26 cellular contexts compared by ENCODE assay signal in the genomic region with DNA sequence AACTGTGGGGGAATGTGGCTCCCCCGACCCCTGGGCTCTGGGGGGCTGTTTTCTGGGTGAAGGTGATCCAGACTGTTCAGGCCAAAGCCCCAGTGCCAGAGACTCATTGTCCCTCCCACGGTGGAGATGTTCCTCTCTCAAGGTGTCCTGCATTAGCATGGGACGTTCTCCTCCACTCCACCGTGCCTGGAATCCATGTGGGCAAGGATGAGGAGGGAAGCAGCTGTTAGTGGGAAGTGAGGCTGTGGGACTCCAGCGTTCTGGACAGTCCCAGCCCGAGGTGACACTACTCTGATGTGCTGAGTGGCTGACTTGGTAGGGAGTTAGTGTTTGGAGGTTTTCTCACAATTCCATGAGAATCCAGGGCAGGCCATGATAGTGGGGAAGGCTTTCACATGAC. TPM values are rescaled to one million over a fixed set of nuclear protein-coding genes. Genes with fewer than 3 reads are reported as not detected.
DNase-seq lines count a peak whose midpoint lies in the region; FAIRE-seq and TF ChIP-seq lines count a peak whose summit lies in the region.
"Had no signal": no experiment of that assay in that cellular context is flagged by ENCODE, and none has a peak within 500 bp of the region (broad histone marks: within the 10 kb centered on the region; RNA-seq: fewer than 3 reads in every experiment).

No MANE protein-coding gene starts in this region.

- H3K9me3 Mint-ChIP-seq in H9: peaks cover 0 to 8% of the 10 kb centered on the region in 2 experiments; a peak in 1 of 5 replicates

- peaks cover 13 to 19% of the 10 kb centered on the region in 2 experiments for H3K4me1 Mint-ChIP-seq in H9
- H3K4me1 Mint-ChIP-seq: CD4-positive, alpha-beta memory T cell had no signal

- no peak overlapping the region for H3K4ac ChIP-seq in H9 (ENCODE audit: low read depth, low read length)
- H3K4ac ChIP-seq in H1 (replicated peaks; ENCODE audit: insufficient read length, low read depth, low read length): peak overlapping the region; percentile 44
- no peak overlapping the region for H3K4ac ChIP-seq in neuronal stem cell (ENCODE audit: low read length)

- CTCF ChIA-PET in H1 (lab: Charles Lee; ENCODE audit: partially characterized antibody): interaction anchor here (0.9 to 4.0 kb wide), 14 partner anchors 11 to 91 kb away, joined by 3 to 14 read pairs (median 4); no protein-coding TSS in a partner anchor

- no peak for TF ChIP-seq EP300 in H1 (IDR thresholded peaks at IDR 0.05; ENCODE audit: borderline replicate concordance in 1 of 2, low read depth in 2 of 2, low read length in 2 of 2)

- no peak overlapping the region for H3T11ph ChIP-seq in H9 (ENCODE audit: low read length)

- H3K4me3 ChIP-seq in H1 (ENCODE audit: extremely low read depth in 1 of 4, insufficient read depth in 2 of 4, low read depth in 3 of 4, low read length in 4 of 4) (no peak overlapping the region), neuronal stem cell (ENCODE audit: low read length in 2 of 2) (no peak overlapping the region)
- H3K4me3 ChIP-seq: BLaER1 treated with 17β-estradiol and CSF1 and Interleukin-3, amounts not matched to agents 10 nM and 100 nM; GM12878; GM23338; PC-9; SJCRH30 had no signal

- no peak for DNase-seq in H9
- no peak for DNase-seq in H1 (ENCODE audit: low read depth in 1 of 2, low spot score in 2 of 2)
- no peak for DNase-seq in neuronal stem cell (ENCODE audit: low spot score)
- DNase-seq in urothelium cell line (ENCODE audit: low spot score): peak; percentile 7
- DNase-seq in stimulated activated naive CD4-positive, alpha-beta T cell (lab: John Stamatoyannopoulos, UW): no peak
- DNase-seq in activated CD4-positive, alpha-beta T cell treated with anti-CD3 and anti-CD28 coated beads for 48 hours: no peak
- no peak for DNase-seq in NCI-H524 treated with DMSO at 0.1 percent for 48 hours (lab: John Stamatoyannopoulos, UW)
- DNase-seq: AML-193; CD4-positive, alpha-beta memory T cell; COR-L47; GDM1; NCI-H1105 treated with DMSO at 0.1 percent for 48 hours; NCI-H2029; NCI-H446 treated with DMSO at 0.1 percent for 48 hours; NCI-H526 treated with DMSO at 0.1 percent for 48 hours; PC-9; SJCRH30 had no signal

- H3K27me3 Mint-ChIP-seq in H9 (ENCODE audit: low read depth): peaks cover 7% of the 10 kb centered on the region

- POLR2A ChIA-PET in H1 (lab: Charles Lee; ENCODE audit: partially characterized antibody): interaction anchor here (1.6 kb wide), 1 partner anchor 32 kb away, joined by 4 read pairs; a partner anchor contains a TSS

- H3K4me3 Mint-ChIP-seq in H9: no peak overlapping the region
- H3K4me3 Mint-ChIP-seq: CD4-positive, alpha-beta memory T cell; GM23338 had no signal

- WGBS in H9 (ENCODE audit: extremely low coverage, insufficient read length, low lambda C conversion rate): no CpG with 5 or more reads among the region's 6 CpGs
- 86% methylated on average over 6 of the region's 6 CpGs; no CpG with 5 or more reads in 1 of the 2 experiments for WGBS in H1 (ENCODE audit: extremely low coverage in 1 of 2, insufficient coverage in 1 of 2, insufficient read length in 1 of 2, insufficient replicate concordance in 2 of 2, low coverage in 1 of 2, low lambda C conversion rate in 2 of 2, missing lambda C conversion rate in 1 of 2), 2 experiments
- WGBS in neuronal stem cell (ENCODE audit: extremely low coverage in 2 of 2, insufficient read length in 2 of 2, insufficient replicate concordance in 1 of 2), 2 donors: no CpG with 5 or more reads among the region's 6 CpGs

- no peak overlapping the region for H2BK15ac ChIP-seq in H9 (ENCODE audit: low read depth, low read length)
- H2BK15ac ChIP-seq in H1 (ENCODE audit: low read length): no peak overlapping the region; the same call in 1 of the 2 replicates
- H2BK15ac ChIP-seq in neuronal stem cell (ENCODE audit: low read length): no peak overlapping the region

- H3K23ac ChIP-seq in H9 (ENCODE audit: insufficient read length, low read depth, low read length): no peak overlapping the region
- H3K23ac ChIP-seq in H1 (ENCODE audit: insufficient read length): no peak overlapping the region
- no peak overlapping the region for H3K23ac ChIP-seq in neuronal stem cell (ENCODE audit: low read depth, low read length, poor library complexity)

- H2AFZ ChIP-seq in H9 (ENCODE audit: low read length) (no peak overlapping the region), H1 (ENCODE audit: low read length) (no peak overlapping the region), neuronal stem cell (ENCODE audit: low read length) (no peak overlapping the region)
- H2AFZ ChIP-seq: PC-9 had no signal

- H3K9ac ChIP-seq in H9 (ENCODE audit: extremely low read depth, insufficient read length, low read length) (no peak overlapping the region), H1 (replicated peaks in 1 of 4; ENCODE audit: extremely low read depth in 1 of 4, low read depth in 3 of 4, low read length in 3 of 4) (no peak overlapping the region), neuronal stem cell (ENCODE audit: low read depth, low read length, poor library complexity) (no peak overlapping the region)
- H3K9ac ChIP-seq: BLaER1 treated with 17β-estradiol and CSF1 and Interleukin-3, amounts not matched to agents 10 nM and 100 nM had no signal

- no peak for TF ChIP-seq RAD21 in H1 (IDR thresholded peaks at IDR 0.05 in 1 of 2, conservative IDR thresholded peaks at IDR 0.05 in 1 of 2; ENCODE audit: low read depth in 2 of 2, low read length in 2 of 2)

- H3K4me1 ChIP-seq in H9 (ENCODE audit: insufficient read depth, low read length) (no peaks in the 10 kb centered on the region; the same call in 1 of the 2 replicates), H1 (replicated peaks in 1 of 4; ENCODE audit: control insufficient read depth in 3 of 4, insufficient read depth in 4 of 4, low read length in 3 of 4) (peaks cover 0 to 5% (median 1%) of the 10 kb centered on the region in 4 experiments; a peak in 6 of 7 replicates), neuronal stem cell (ENCODE audit: control insufficient read depth in 2 of 2, insufficient read depth in 1 of 2, low read depth in 1 of 2, low read length in 2 of 2) (peaks cover 2 to 5% of the 10 kb centered on the region in 2 donors)
- H3K4me1 ChIP-seq: BLaER1 treated with 17β-estradiol and CSF1 and Interleukin-3, amounts not matched to agents 10 nM and 100 nM; SJCRH30 had no signal

- H3K79me1 ChIP-seq in H9 (ENCODE audit: insufficient read depth, low read depth, low read length, poor library complexity, severe bottlenecking) (no peaks in the 10 kb centered on the region), H1 (ENCODE audit: low read depth, low read length) (no peaks in the 10 kb centered on the region), neuronal stem cell (ENCODE audit: low read depth, low read length) (no peaks in the 10 kb centered on the region)

- TF ChIP-seq POLR2A in H1 (IDR thresholded peaks at IDR 0.05; ENCODE audit: control extremely low read depth in 1 of 2, low read depth in 2 of 2, low read length in 2 of 2): no peak

- no peak for FAIRE-seq in H1 (lab: Jason Lieb, UNC)
- FAIRE-seq in urothelium cell line (lab: Jason Lieb, UNC): peak; percentile 63
- FAIRE-seq: A204.1, GM12878 had no signal

- H3K4me2 ChIP-seq in H9 (ENCODE audit: insufficient read depth, insufficient read length, low read length) (no peak overlapping the region), H1 (ENCODE audit: insufficient read depth in 1 of 2, low read depth in 2 of 2, low read length in 2 of 2) (no peak overlapping the region), neuronal stem cell (ENCODE audit: insufficient read depth, low read length, poor library complexity, severe bottlenecking) (no peak overlapping the region)
- H3K4me2 ChIP-seq: BLaER1 treated with 17β-estradiol and CSF1 and Interleukin-3, amounts not matched to agents 10 nM and 100 nM; PC-9 had no signal

- no peaks in the 10 kb centered on the region for H4K20me1 ChIP-seq in H9 (ENCODE audit: control insufficient read depth, insufficient read depth, insufficient read length)
- no peaks in the 10 kb centered on the region for H4K20me1 ChIP-seq in H1 (replicated peaks in 1 of 2; ENCODE audit: control insufficient read depth in 1 of 2, insufficient read depth in 2 of 2, low read length in 2 of 2)
- H4K20me1 ChIP-seq: BLaER1 treated with 17β-estradiol and CSF1 and Interleukin-3, amounts not matched to agents 10 nM and 100 nM had no signal

- no peaks in the 10 kb centered on the region for H3K23me2 ChIP-seq in H9 (ENCODE audit: insufficient read length, low read depth, low read length, poor library complexity, severe bottlenecking)
- H3K23me2 ChIP-seq in H1 (ENCODE audit: low read depth, low read length): no peaks in the 10 kb centered on the region

- no peak overlapping the region for H3K27ac Mint-ChIP-seq in H9

- no peak overlapping the region for H4K91ac ChIP-seq in H9 (ENCODE audit: insufficient read length, low read depth, low read length)
- H4K91ac ChIP-seq in H1 (replicated peaks; ENCODE audit: insufficient read length, low read length): no peak overlapping the region
- no peak overlapping the region for H4K91ac ChIP-seq in neuronal stem cell (ENCODE audit: low read depth, low read length, poor library complexity)

- H3K27ac ChIP-seq in H9 (ENCODE audit: insufficient read length, low read depth, low read length) (no peak overlapping the region), H1 (ENCODE audit: low read depth, low read length) (no peak overlapping the region), neuronal stem cell (replicated peaks; ENCODE audit: low read length) (no peak overlapping the region)
- H3K27ac ChIP-seq: BLaER1 treated with 17β-estradiol and CSF1 and Interleukin-3, amounts not matched to agents 10 nM and 100 nM; HL-60; PC-9; SJCRH30 had no signal

- H4K8ac ChIP-seq in H9 (replicated peaks; ENCODE audit: insufficient read length, low read depth, low read length): no peak overlapping the region
- H4K8ac ChIP-seq in H1 (ENCODE audit: extremely low read depth, insufficient read depth, low read length): no peak overlapping the region
- peak overlapping the region; percentile 0 for H4K8ac ChIP-seq in neuronal stem cell (ENCODE audit: low read depth, low read length)

- no peaks in the 10 kb centered on the region for H3K79me2 ChIP-seq in H9 (ENCODE audit: insufficient read depth, low read length)
- no peaks in the 10 kb centered on the region for H3K79me2 ChIP-seq in H1 (ENCODE audit: control insufficient read depth in 1 of 2, insufficient read depth in 2 of 2, low read length in 2 of 2)

- H3K14ac ChIP-seq in H9 (ENCODE audit: insufficient read depth, low read length): no peak overlapping the region
- no peak overlapping the region for H3K14ac ChIP-seq in H1 (ENCODE audit: insufficient read length)
- no peak overlapping the region for H3K14ac ChIP-seq in neuronal stem cell (ENCODE audit: low read length)

- TF ChIP-seq CTCF in H9 (conservative IDR thresholded peaks at IDR 0.05) (no peak), H1 (IDR thresholded peaks at IDR 0.05; ENCODE audit: control extremely low read depth in 1 of 3, insufficient read depth in 1 of 3, low read depth in 1 of 3, low read length in 3 of 3) (no peak)

- H3K36me3 Mint-ChIP-seq in H9 (ENCODE audit: insufficient read depth in 1 of 3, low read depth in 3 of 3): no peaks in the 10 kb centered on the region
- H3K36me3 Mint-ChIP-seq: CD4-positive, alpha-beta memory T cell had no signal

- H3K27me3 ChIP-seq in H9 (ENCODE audit: insufficient read depth, low read length) (no peaks in the 10 kb centered on the region), H1 (replicated peaks in 1 of 4; ENCODE audit: control insufficient read depth in 3 of 4, extremely low read depth in 1 of 4, insufficient read depth in 3 of 4, low read length in 3 of 4) (peaks cover 0 to 2% (median 0%) of the 10 kb centered on the region in 4 experiments; a peak in 1 of 7 replicates), neuronal stem cell (ENCODE audit: control insufficient read depth in 3 of 3, insufficient read depth in 3 of 3, low read depth in 1 of 3, low read length in 3 of 3) (no peaks in the 10 kb centered on the region)
- H3K27me3 ChIP-seq: BLaER1 treated with 17β-estradiol and CSF1 and Interleukin-3, amounts not matched to agents 10 nM and 100 nM; SJCRH30 had no signal

- H2BK5ac ChIP-seq in H9 (ENCODE audit: insufficient read length, low read length) (no peak overlapping the region), H1 (ENCODE audit: low read depth, low read length) (peak overlapping the region; percentile 52; the same call in 1 of the 2 replicates), neuronal stem cell (ENCODE audit: low read length) (no peak overlapping the region)

- H2AK5ac ChIP-seq in H9 (ENCODE audit: insufficient read length, low read length): no peak overlapping the region
- peak overlapping the region; percentile 55; the same call in 1 of the 2 replicates for H2AK5ac ChIP-seq in H1 (ENCODE audit: low read depth, low read length)
- no peak overlapping the region for H2AK5ac ChIP-seq in neuronal stem cell (ENCODE audit: low read depth, low read length)

- H3K18ac ChIP-seq in H9 (ENCODE audit: insufficient read length, low read depth, low read length) (peak overlapping the region; percentile 21), H1 (ENCODE audit: extremely low read depth, low read length) (no peak overlapping the region; the same call in 1 of the 2 replicates), neuronal stem cell (ENCODE audit: low read length) (no peak overlapping the region)

- H3K36me3 ChIP-seq in H1 (ENCODE audit: control insufficient read depth in 2 of 4, insufficient read depth in 4 of 4, low read length in 3 of 4) (no peaks in the 10 kb centered on the region), neuronal stem cell (replicated peaks in 1 of 2; ENCODE audit: control insufficient read depth in 2 of 2, insufficient read depth in 2 of 2, low read length in 2 of 2) (no peaks in the 10 kb centered on the region)
- H3K36me3 ChIP-seq: BLaER1 treated with 17β-estradiol and CSF1 and Interleukin-3, amounts not matched to agents 10 nM and 100 nM; SJCRH30 had no signal

- H3K56ac ChIP-seq in H9 (ENCODE audit: insufficient read length, low read depth, low read length) (no peak overlapping the region), H1 (replicated peaks; ENCODE audit: insufficient read length, low read depth, low read length) (no peak overlapping the region)

- H2BK20ac ChIP-seq in H9 (ENCODE audit: low read depth, low read length, poor library complexity, severe bottlenecking) (no peak overlapping the region), H1 (ENCODE audit: low read length) (peak overlapping the region; percentile 80; the same call in 1 of the 2 replicates)

- H4K5ac ChIP-seq in H9 (ENCODE audit: insufficient read length, low read depth, low read length) (no peak overlapping the region), H1 (ENCODE audit: insufficient read length, low read depth, low read length) (no peak overlapping the region)

- H2BK12ac ChIP-seq in H9 (ENCODE audit: insufficient read length, low read depth, low read length) (no peak overlapping the region), H1 (ENCODE audit: low read depth, low read length) (peak overlapping the region; percentile 95), neuronal stem cell (ENCODE audit: low read length) (no peak overlapping the region)

- H3K9me3 ChIP-seq in H9 (ENCODE audit: control insufficient read depth, low read depth, low read length) (no peaks in the 10 kb centered on the region), H1 (ENCODE audit: insufficient read depth in 2 of 2, low read depth in 1 of 2, low read length in 1 of 2) (no peaks in the 10 kb centered on the region), neuronal stem cell (replicated peaks in 1 of 2; ENCODE audit: control insufficient read depth in 2 of 2, insufficient read depth in 1 of 2, low read depth in 1 of 2, low read length in 2 of 2) (no peaks in the 10 kb centered on the region)

- H2BK120ac ChIP-seq in H9 (ENCODE audit: low read depth, low read length, poor library complexity, severe bottlenecking) (no peak overlapping the region), H1 (replicated peaks; ENCODE audit: low read depth, low read length) (no peak overlapping the region), neuronal stem cell (ENCODE audit: low read depth, low read length) (no peak overlapping the region)

RNA-seq across cellular contexts. Expression of a gene that starts 31.4 kb away (rescaled TPM):
- total RNA-seq in H9 (2021): 0.26 and 0.44 TPM in 2 replicates
- total RNA-seq in H1 (2021; fragmentation: NEBNext Ultra II Directional; extraction: Animal tissue kit (Norgen Biotek cat#: 25700)): 0.69 and 1.6 TPM in 2 replicates
- polyA plus RNA-seq in H1 (2011; rRNA removed): 1.2 and 2.5 TPM in 2 replicates
- polyA plus RNA-seq in H1 (2011; cell fraction: cytosol; rRNA removed): 1.4 TPM
- polyA plus RNA-seq in H1 (2011; cell fraction: nucleus; rRNA removed): 1.6 TPM
- polyA plus RNA-seq in H1 (2012, experiment 1 of 2): 0.51 to 1.3 TPM (median 0.91 TPM) in 4 replicates
- polyA plus RNA-seq in H1 (2012, experiment 2 of 2): 0.83 TPM
- 1.2 TPM for polyA plus RNA-seq in H1 (2013, experiment 1 of 2)
- 1.4 TPM for polyA plus RNA-seq in H1 (2013, experiment 2 of 2)
- polyA minus RNA-seq in H1 (2011; rRNA and poly(A)+ RNA removed): 0.16 and 0.44 TPM in 2 replicates
- polyA minus RNA-seq in H1 (2011; cell fraction: cytosol; rRNA and poly(A)+ RNA removed): 1.1 TPM
- polyA minus RNA-seq in H1 (2011; cell fraction: nucleus; rRNA and poly(A)+ RNA removed): 4.3 TPM
- 2.0 TPM for polyA plus RNA-seq in neuronal stem cell (2013, experiment 1 of 2)
- polyA plus RNA-seq in neuronal stem cell (2013, experiment 2 of 2): 2.1 TPM
- total RNA-seq: CD4-positive, alpha-beta memory T cell; HT-29; MCF 10A; PC-9; RPMI7951 had no signal
- polyA plus RNA-seq: AG04450, GM12878 had no signal
